Comparison of ENCODE assay signal across 27 cellular contexts in genomic region chr1:222329493-222330045, GRCh38.
"Had no signal": no experiment of that assay in that cellular context is flagged by ENCODE, and none has a peak within 500 bp of the region (broad histone marks: within the 10 kb centered on the region; RNA-seq: fewer than 3 reads in every experiment).

No MANE protein-coding gene starts in this region.

- H3K27ac ChIP-seq: adrenal gland, ascending aorta, left ventricle myocardium inferior, testis, transverse colon, WERI-Rb-1 had no signal

- FAIRE-seq: endothelial cell of umbilical vein, frontal cortex, TTC549 had no signal

- ATAC-seq: activated CD4-positive, CD25-positive, alpha-beta regulatory T cell treated with anti-CD3 and anti-CD28 coated beads, Interleukin-2, amount 50 U/mL, for 24 hours; effector memory CD8-positive, alpha-beta T cell; esophagus mucosa; mucosa of descending colon; natural killer cell treated with Interleukin-12 subunit alpha and Interleukin-12 subunit beta and Interleukin-15 and Interleukin-18, amount 100 ng/mL, for 72 hours; right cardiac atrium had no signal

- H3K9me3 ChIP-seq: adrenal gland, ascending aorta, left ventricle myocardium inferior, mucosa of descending colon, testis, transverse colon had no signal

- H3K36me3 ChIP-seq: adrenal gland, ascending aorta, left ventricle myocardium inferior, transverse colon, WERI-Rb-1 had no signal

- H3K27me3 ChIP-seq: adrenal gland, ascending aorta, testis, transverse colon had no signal

- H3K4me3 ChIP-seq: adrenal gland, ascending aorta, left ventricle myocardium inferior, lung, mucosa of descending colon, testis, transverse colon had no signal

- H3K4me1 ChIP-seq: adrenal gland, ascending aorta, left ventricle myocardium inferior, testis had no signal

- DNase-seq: activated CD4-positive, alpha-beta memory T cell treated with anti-CD3 and anti-CD28 coated beads for 36 hours; activated CD4-positive, alpha-beta T cell treated with anti-CD3 and anti-CD28 coated beads, Interleukin-2, amount 10 ng/mL, durations not matched to agents 24 days and 14 days; activated CD8-positive, alpha-beta memory T cell treated with anti-CD3 and anti-CD28 coated beads, Interleukin-2, amount 50 U/mL, for 4 hours; activated effector memory CD4-positive, alpha-beta T cell treated with anti-CD3 and anti-CD28 coated beads, Interleukin-2, amount 50 U/mL, for 16 hours; activated naive CD4-positive, alpha-beta T cell treated with anti-CD3 and anti-CD28 coated beads for 36 hours; activated naive CD8-positive, alpha-beta T cell treated with anti-CD3 and anti-CD28 coated beads for 36 hours; activated T-cell treated with anti-CD3 and anti-CD28 coated beads, Interleukin-2, amount 50 U/mL, for 1 hour; adrenal gland; cortex of kidney; effector memory CD8-positive, alpha-beta T cell; left ventricle myocardium inferior; mucosa of descending colon; right cardiac atrium; stimulated activated CD4-positive, alpha-beta T cell treated with anti-CD3 and anti-CD28 coated beads, Interleukin-15, amount 100 ng/mL, for 24 hours; stimulated activated naive CD4-positive, alpha-beta T cell treated with Interleukin-2 at 50 U/mL for 16 hours; T-helper 9 cell; testis; transverse colon; WERI-Rb-1 had no signal
